In the genomic region with DNA sequence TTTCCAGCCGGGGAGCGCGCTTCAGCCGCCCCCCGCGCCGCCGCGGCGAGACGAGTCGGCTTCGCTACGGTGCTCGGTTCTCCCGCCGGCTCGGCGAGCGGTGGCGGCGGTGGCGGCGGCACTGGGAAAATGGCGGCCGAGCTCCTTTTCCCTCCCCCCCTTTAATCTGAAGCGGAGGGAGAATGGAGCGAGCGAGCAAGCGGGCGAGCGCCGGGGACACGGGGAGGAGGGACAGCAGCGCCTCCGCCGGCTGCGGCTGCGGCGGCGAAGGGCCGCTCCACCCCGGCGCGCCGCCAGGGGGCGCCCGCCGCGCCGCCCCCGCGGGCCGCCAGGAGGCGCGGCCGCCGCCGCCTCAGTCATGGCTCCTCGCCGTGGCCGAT, we compare ENCODE assay signal across 8 cellular contexts. TPM values are rescaled to one million over a fixed set of nuclear protein-coding genes. Genes with fewer than 3 reads are reported as not detected.
DNase-seq lines count a peak whose midpoint lies in the region; ATAC-seq and TF ChIP-seq lines count a peak whose summit lies in the region.

A gene with protein sequence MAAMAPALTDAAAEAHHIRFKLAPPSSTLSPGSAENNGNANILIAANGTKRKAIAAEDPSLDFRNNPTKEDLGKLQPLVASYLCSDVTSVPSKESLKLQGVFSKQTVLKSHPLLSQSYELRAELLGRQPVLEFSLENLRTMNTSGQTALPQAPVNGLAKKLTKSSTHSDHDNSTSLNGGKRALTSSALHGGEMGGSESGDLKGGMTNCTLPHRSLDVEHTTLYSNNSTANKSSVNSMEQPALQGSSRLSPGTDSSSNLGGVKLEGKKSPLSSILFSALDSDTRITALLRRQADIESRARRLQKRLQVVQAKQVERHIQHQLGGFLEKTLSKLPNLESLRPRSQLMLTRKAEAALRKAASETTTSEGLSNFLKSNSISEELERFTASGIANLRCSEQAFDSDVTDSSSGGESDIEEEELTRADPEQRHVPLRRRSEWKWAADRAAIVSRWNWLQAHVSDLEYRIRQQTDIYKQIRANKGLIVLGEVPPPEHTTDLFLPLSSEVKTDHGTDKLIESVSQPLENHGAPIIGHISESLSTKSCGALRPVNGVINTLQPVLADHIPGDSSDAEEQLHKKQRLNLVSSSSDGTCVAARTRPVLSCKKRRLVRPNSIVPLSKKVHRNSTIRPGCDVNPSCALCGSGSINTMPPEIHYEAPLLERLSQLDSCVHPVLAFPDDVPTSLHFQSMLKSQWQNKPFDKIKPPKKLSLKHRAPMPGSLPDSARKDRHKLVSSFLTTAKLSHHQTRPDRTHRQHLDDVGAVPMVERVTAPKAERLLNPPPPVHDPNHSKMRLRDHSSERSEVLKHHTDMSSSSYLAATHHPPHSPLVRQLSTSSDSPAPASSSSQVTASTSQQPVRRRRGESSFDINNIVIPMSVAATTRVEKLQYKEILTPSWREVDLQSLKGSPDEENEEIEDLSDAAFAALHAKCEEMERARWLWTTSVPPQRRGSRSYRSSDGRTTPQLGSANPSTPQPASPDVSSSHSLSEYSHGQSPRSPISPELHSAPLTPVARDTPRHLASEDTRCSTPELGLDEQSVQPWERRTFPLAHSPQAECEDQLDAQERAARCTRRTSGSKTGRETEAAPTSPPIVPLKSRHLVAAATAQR (N-terminal part only) (minus strand): TSS at position 184 of the 380 bp plus-strand sequence. CDS start 21,286 bp downstream, outside the sequence.

- CTCF ChIA-PET in A673 (lab: Charles Lee), result interaction anchor here (0.5 to 2.4 kb wide), 29 partner anchors 8 to 1426 kb away, joined by 3 to 18 read pairs (median 6); a partner anchor contains a TSS

- H3K4me3 ChIP-seq in A673 (ENCODE audit: low read depth, low read length, poor library complexity, severe bottlenecking), result peak within 1 kb of the TSS; percentile 72
- H3K4me3 ChIP-seq in WERI-Rb-1 (ENCODE audit: low read depth, low read length), result peak within 1 kb of the TSS; percentile 75

- H3K9me3 ChIP-seq in A673 (ENCODE audit: low read depth, low read length, poor library complexity, severe bottlenecking) (no peaks in the 10 kb centered on the region), WERI-Rb-1 (ENCODE audit: severe bottlenecking) (no peaks in the 10 kb centered on the region)

- DNase-seq in A673 (ENCODE audit: low spot score) (peak; percentile 95), NCI-H2171 (lab: John Stamatoyannopoulos, UW) (peak; percentile 98), WERI-Rb-1 (peak; percentile 97), caudate nucleus (lab: John Stamatoyannopoulos, UW) (peak in 57 of 61 donors; percentile 53 to 98 (median 83)), iris pigment epithelial cell (ENCODE audit: low read depth) (peak; percentile 87)
- peak; percentile 85 for DNase-seq in stimulated activated CD4-positive, alpha-beta T cell treated with anti-CD3 and anti-CD28 coated beads, Interleukin-12 subunit alpha, Interleukin-12 subunit beta, amount 100 ng/mL, for 4 hours

- no peaks in the 10 kb centered on the region for H3K27me3 ChIP-seq in A673 (replicated peaks; ENCODE audit: insufficient read depth, low read depth, low read length, poor library complexity)
- no peaks in the 10 kb centered on the region for H3K27me3 ChIP-seq in WERI-Rb-1 (ENCODE audit: insufficient read depth, low read depth, severe bottlenecking)

- peak; percentile 45 for ATAC-seq in GM18861 (IDR thresholded peaks at IDR 0.05; ENCODE audit: unreplicated experiment)
- ATAC-seq in HG03097 (IDR thresholded peaks at IDR 0.05; ENCODE audit: low FRiP score, unreplicated experiment), result peak; percentile 61

- peaks cover 20% of the 10 kb centered on the region for H3K4me1 ChIP-seq in A673 (ENCODE audit: insufficient read depth, low read length, poor library complexity, severe bottlenecking)

- peak within 1 kb of the TSS; percentile 91 for H3K27ac ChIP-seq in A673 (ENCODE audit: low read depth, low read length, poor library complexity, severe bottlenecking)
- H3K27ac ChIP-seq in WERI-Rb-1, result peak within 1 kb of the TSS; percentile 100
- peak within 1 kb of the TSS; percentile 99 for H3K27ac ChIP-seq in caudate nucleus (ENCODE audit: low read depth, low read length)

- no TSS peak for BruUV-seq in A673 (replicated peaks; lab: Mats Ljungman, UMichigan)

- POLR2A ChIA-PET in A673 (lab: Charles Lee; ENCODE audit: low non-redundant PET), result interaction anchor here (0.6 to 0.7 kb wide), 4 partner anchors 9 to 193 kb away, joined by 5 to 10 read pairs (median 6); no protein-coding TSS in a partner anchor

- intact Hi-C loops in A673 (cut with micrococcal nuclease; ENCODE audit: unreplicated experiment), result loop anchor here (10.0 kb wide), 1 partner anchor 148 kb away; no protein-coding TSS in a partner anchor

- TF ChIP-seq CTCF in A673 (conservative IDR thresholded peaks at IDR 0.05; ENCODE audit: low read depth, low read length), result peak; percentile 37; the same call in 1 of the 2 replicates
- TF ChIP-seq CTCF in WERI-Rb-1 (IDR thresholded peaks at IDR 0.05; ENCODE audit: low read depth, low read length), result peak; percentile 86

- H3K36me3 ChIP-seq in A673 (ENCODE audit: insufficient read depth, low read length, poor library complexity, severe bottlenecking) (no peaks in the 10 kb centered on the region), WERI-Rb-1 (peaks cover 15% of the 10 kb centered on the region)

RNA-seq across cellular contexts. Expression of the gene that starts here (rescaled TPM):
- 64.9 and 77.6 TPM in 2 replicates for total RNA-seq in A673 (2021)

Comparison
In these comparisons a context has a peak if more than half of its experiments do, and no peak if none do; other contexts are left out.
1. Peak in every context shown above with its lines: DNase-seq, ATAC-seq, H3K4me3 ChIP-seq and H3K27ac ChIP-seq.